Comparison of ENCODE assay signal across 13 cellular contexts in the genomic region with DNA sequence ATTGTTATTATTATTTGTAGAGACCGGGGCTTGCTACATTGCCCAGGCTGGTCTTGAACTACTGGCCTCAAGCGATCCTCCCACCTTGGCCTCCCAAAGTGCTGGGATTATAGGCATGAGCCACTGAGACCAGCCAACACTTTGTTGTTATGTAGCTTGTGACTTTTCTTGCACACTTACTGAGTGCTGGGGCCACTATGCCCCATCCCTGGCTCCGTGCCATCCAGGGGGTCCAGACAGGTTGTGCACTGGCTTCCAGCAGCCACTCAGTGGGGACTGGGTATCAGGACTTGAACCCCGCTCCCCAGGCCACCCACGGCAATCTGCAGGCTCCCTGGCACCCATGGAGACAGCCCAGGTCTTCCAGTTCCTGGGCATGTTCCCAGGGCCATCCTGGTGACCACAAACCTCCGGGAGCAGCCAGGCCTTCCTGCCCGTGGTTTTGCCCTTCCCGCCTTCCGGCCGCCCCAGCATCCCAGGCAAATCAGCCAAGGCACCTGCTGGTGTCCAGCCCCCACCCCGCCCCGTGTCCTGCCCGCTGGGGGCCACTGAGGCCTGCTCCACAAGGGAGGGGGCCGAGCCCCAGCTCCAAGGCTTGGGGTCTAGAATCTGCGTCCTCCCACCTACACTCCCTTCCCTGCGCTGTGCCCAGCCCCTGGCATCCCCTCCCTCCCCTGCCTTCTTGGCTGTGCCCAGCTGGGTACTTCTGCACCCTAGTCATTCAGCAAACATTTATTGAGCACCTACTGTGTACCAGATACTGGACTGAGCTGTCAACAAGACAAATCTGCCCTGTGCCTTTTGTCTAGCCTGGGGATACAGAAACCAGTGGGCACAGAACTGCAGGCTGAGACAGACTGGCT. TPM values are rescaled to one million over a fixed set of nuclear protein-coding genes. Genes with fewer than 3 reads are reported as not detected.
DNase-seq lines count a peak whose midpoint lies in the region; ATAC-seq, FAIRE-seq and TF ChIP-seq lines count a peak whose summit lies in the region.
"Had no signal": no experiment of that assay in that cellular context is flagged by ENCODE, and none has a peak within 500 bp of the region (broad histone marks: within the 10 kb centered on the region; RNA-seq: fewer than 3 reads in every experiment).

No MANE protein-coding gene starts in this region.

- H3K9me3 Mint-ChIP-seq in stimulated activated naive CD8-positive, alpha-beta T cell treated with anti-CD3 and anti-CD28 coated beads, Interleukin-15, amount 100 ng/mL, for 72 hours: no peaks in the 10 kb centered on the region
- H3K9me3 Mint-ChIP-seq: activated T-cell treated with anti-CD3 and anti-CD28 coated beads, Interleukin-2, amount 50 U/mL, for 72 hours; T-cell had no signal

- 4% methylated on average over 6 of the region's 16 CpGs for WGBS in HepG2 (ENCODE audit: low lambda C conversion rate)

- H3K9me3 ChIP-seq in SJCRH30 (replicated peaks): no peaks in the 10 kb centered on the region
- no peaks in the 10 kb centered on the region for H3K9me3 ChIP-seq in HepG2 (ENCODE audit: low read length)
- H3K9me3 ChIP-seq in ascending aorta: no peaks in the 10 kb centered on the region

- ATAC-seq in stimulated activated naive CD8-positive, alpha-beta T cell treated with anti-CD3 and anti-CD28 coated beads, Interleukin-15, amount 100 ng/mL, for 72 hours: no peak
- ATAC-seq in stimulated activated naive CD8-positive, alpha-beta T cell treated with anti-CD3 and anti-CD28 coated beads, Interleukin-15, Interleukin-2, amounts not matched to agents 100 U/mL and 50 U/mL, for 24 hours: no peak
- peak; percentile 45 for ATAC-seq in HepG2
- no peak for ATAC-seq in left cardiac atrium
- ATAC-seq in GM18867 (IDR thresholded peaks at IDR 0.05; ENCODE audit: unreplicated experiment): no peak

- peaks cover 86% of the 10 kb centered on the region for H3K27me3 Mint-ChIP-seq in stimulated activated naive CD8-positive, alpha-beta T cell treated with anti-CD3 and anti-CD28 coated beads, Interleukin-15, amount 100 ng/mL, for 72 hours

- H3K36me3 ChIP-seq in SJCRH30 (no peaks in the 10 kb centered on the region; the same call in 1 of the 2 replicates), HepG2 (replicated peaks in 1 of 2; ENCODE audit: control insufficient read depth in 1 of 2, insufficient read depth in 2 of 2, low read length in 2 of 2) (peaks cover 0 to 6% of the 10 kb centered on the region in 2 experiments; a peak in 1 of 5 replicates), ascending aorta (no peaks in the 10 kb centered on the region)

- TF ChIP-seq CTCF in HepG2 (CRISPR knock-in tag; IDR thresholded peaks at IDR 0.05) (no peak), ascending aorta (IDR thresholded peaks at IDR 0.05) (no peak)

- in situ Hi-C loops in HepG2 (cut with HindIII; ENCODE audit: extremely low pct_ligation_motif_present, low pct_unique_long_range_greater_than_20kb): no loop called here

- H3K27ac ChIP-seq in SJCRH30 (peak overlapping the region; percentile 81), HepG2 (ENCODE audit: extremely low read length, insufficient read depth, low read length) (peak overlapping the region; percentile 97), ascending aorta (no peak overlapping the region)
- H3K27ac ChIP-seq: parathyroid adenoma had no signal

- peak overlapping the region; percentile 26 to 54 for H3K4me3 Mint-ChIP-seq in stimulated activated naive CD8-positive, alpha-beta T cell treated with anti-CD3 and anti-CD28 coated beads, Interleukin-15, amount 100 ng/mL, for 72 hours

- no peak for DNase-seq in stimulated activated naive CD8-positive, alpha-beta T cell treated with anti-CD3 and anti-CD28 coated beads, Interleukin-15, amount 100 ng/mL, for 72 hours
- DNase-seq in stimulated activated naive CD8-positive, alpha-beta T cell treated with anti-CD3 and anti-CD28 coated beads, Interleukin-15, Interleukin-2, amounts not matched to agents 100 U/mL and 50 U/mL, for 24 hours: no peak
- DNase-seq in SJCRH30: peak; percentile 75 to 80
- DNase-seq in HepG2 (ENCODE audit: low spot score): peak; percentile 78
- no peak for DNase-seq in activated CD4-positive, CD25-positive, alpha-beta regulatory T cell treated with anti-CD3 and anti-CD28 coated beads, Interleukin-2, amount 50 U/mL, for 72 hours
- DNase-seq in ascending aorta (ENCODE audit: low spot score in 2 of 2): no peak
- no peak for DNase-seq in left cardiac atrium
- DNase-seq: DMS79, NCI-H1048, T-cell had no signal

- H2AFZ ChIP-seq in HepG2 (ENCODE audit: low read length): no peak overlapping the region

- H3K4me1 Mint-ChIP-seq in stimulated activated naive CD8-positive, alpha-beta T cell treated with anti-CD3 and anti-CD28 coated beads, Interleukin-15, amount 100 ng/mL, for 72 hours: peaks cover 15% of the 10 kb centered on the region

- peaks cover 30% of the 10 kb centered on the region for H3K79me2 ChIP-seq in HepG2 (ENCODE audit: insufficient read depth, low read length)
- H3K79me2 ChIP-seq: parathyroid adenoma had no signal

- H3K4me3 ChIP-seq in SJCRH30 (no peak overlapping the region), HepG2 (replicated peaks in 1 of 3; ENCODE audit: insufficient read depth in 1 of 3, low read depth in 2 of 3, low read length in 3 of 3) (peak overlapping the region in 1 of 3 experiments; percentile 85; a peak in 3 of 6 replicates), ascending aorta (no peak overlapping the region)

- no peak overlapping the region for H3K27ac Mint-ChIP-seq in stimulated activated naive CD8-positive, alpha-beta T cell treated with anti-CD3 and anti-CD28 coated beads, Interleukin-15, amount 100 ng/mL, for 72 hours
- H3K27ac Mint-ChIP-seq: activated T-cell treated with anti-CD3 and anti-CD28 coated beads, Interleukin-2, amount 50 U/mL, for 72 hours; T-cell had no signal

- H3K27me3 ChIP-seq in SJCRH30: no peaks in the 10 kb centered on the region
- H3K27me3 ChIP-seq in HepG2 (ENCODE audit: control insufficient read depth in 1 of 2, insufficient read depth in 2 of 2, low read length in 2 of 2): no peaks in the 10 kb centered on the region
- H3K27me3 ChIP-seq in ascending aorta: peaks cover 24% of the 10 kb centered on the region

- TF ChIP-seq RAD21 in HepG2 (CRISPR knock-in tag; IDR thresholded peaks at IDR 0.05): peak; percentile 18; the same call in 1 of the 2 replicates

- peak overlapping the region; percentile 73 for H3K4me2 ChIP-seq in HepG2 (ENCODE audit: low read depth, low read length)

- intact Hi-C loops in HepG2 (cut with micrococcal nuclease; ENCODE audit: unreplicated experiment) (no loop called here), ascending aorta (cut with DNase I) (no loop called here), left cardiac atrium (cut with DNase I) (no loop called here)

- H3K4me1 ChIP-seq in SJCRH30: peaks cover 26% of the 10 kb centered on the region
- H3K4me1 ChIP-seq in HepG2 (ENCODE audit: insufficient read depth, low read length): peaks cover 81% of the 10 kb centered on the region
- no peaks in the 10 kb centered on the region for H3K4me1 ChIP-seq in ascending aorta

- H4K20me1 ChIP-seq in HepG2 (ENCODE audit: insufficient read depth, low read length): peaks cover 14% of the 10 kb centered on the region; the same call in 1 of the 2 replicates

- CTCF ChIA-PET in HepG2 (lab: Yijun Ruan, JAX; ENCODE audit: low intra/inter-chr PET ratio, low total read pairs): no interaction called here

- H3K9ac ChIP-seq in HepG2 (ENCODE audit: insufficient read depth, low read depth, low read length): peak overlapping the region; percentile 67
- H3K9ac ChIP-seq: parathyroid adenoma had no signal

- no TSS peak for BruUV-seq in HepG2 (replicated peaks; lab: Mats Ljungman, UMichigan)

- TF ChIP-seq POLR2A in HepG2 (IDR thresholded peaks at IDR 0.05; ENCODE audit: insufficient read depth in 1 of 2, low read depth in 2 of 2, low read length in 2 of 2): no peak

- TF ChIP-seq EP300 in HepG2 (IDR thresholded peaks at IDR 0.05; ENCODE audit: low read depth in 2 of 2, low read length in 2 of 2) (peak in 1 of 2 experiments; percentile 17; a peak in 1 of 4 replicates), HepG2 (CRISPR knock-in tag; IDR thresholded peaks at IDR 0.05; ENCODE audit: borderline replicate concordance) (peak; percentile 12; the same call in 1 of the 2 replicates)

- POLR2A ChIA-PET in HepG2 (lab: Yijun Ruan, JAX): interaction anchor here (1.4 to 2.4 kb wide), 2 partner anchors 38 to 40 kb away, joined by 3 to 9 read pairs; no protein-coding TSS in a partner anchor

- FAIRE-seq in HepG2 (lab: Jason Lieb, UNC): no peak

RNA-seq across cellular contexts. Expression of gene SEMA6B, which starts 23.7 kb away (rescaled TPM):
- 108 and 116 TPM in 2 replicates for total RNA-seq in SJCRH30 (2014; rRNA removed; shearing (Covaris generic))
- total RNA-seq in HepG2 (2016; rRNA removed; fragmentation: Illumina TruSeq; extraction: Trizol): 37.0 and 67.1 TPM in 2 replicates
- 14.3 and 14.5 TPM in 2 replicates for total RNA-seq in HepG2 (2016; cell fraction: cytosol; rRNA removed; fragmentation: Illumina TruSeq; extraction: Trizol; ENCODE audit: low read depth)
- 29.9 and 68.6 TPM in 2 replicates for total RNA-seq in HepG2 (2016; cell fraction: insoluble cytoplasmic fraction; rRNA removed; fragmentation: Illumina TruSeq; extraction: Trizol)
- total RNA-seq in HepG2 (2016; cell fraction: membrane; rRNA removed; fragmentation: Illumina TruSeq; extraction: Trizol): 59.5 and 62.2 TPM in 2 replicates
- total RNA-seq in HepG2 (2016; cell fraction: nucleus; rRNA removed; fragmentation: Illumina TruSeq; extraction: Trizol): 51.6 and 59.6 TPM in 2 replicates
- polyA plus RNA-seq in HepG2 (2011; rRNA removed): 45.5 and 56.2 TPM in 2 replicates
- polyA plus RNA-seq in HepG2 (2011; cell fraction: cytosol; rRNA removed): 55.1 and 78.1 TPM in 2 replicates
- 60.7 and 73.5 TPM in 2 replicates for polyA plus RNA-seq in HepG2 (2011; cell fraction: nucleus; rRNA removed)
- polyA plus RNA-seq in HepG2 (2012): 31.8 and 42.2 TPM in 2 replicates
- polyA plus RNA-seq in HepG2 (2016; cell fraction: cytosol; fragmentation: Illumina TruSeq; extraction: Trizol; ENCODE audit: low read depth): 17.9 and 18.2 TPM in 2 replicates
- 55.9 and 71.2 TPM in 2 replicates for polyA plus RNA-seq in HepG2 (2016; cell fraction: insoluble cytoplasmic fraction; fragmentation: Illumina TruSeq; extraction: Trizol; ENCODE audit: low read depth)
- 62.0 and 68.4 TPM in 2 replicates for polyA plus RNA-seq in HepG2 (2016; cell fraction: membrane; fragmentation: Illumina TruSeq; extraction: Trizol; ENCODE audit: low read depth)
- polyA plus RNA-seq in HepG2 (2016; cell fraction: nucleus; fragmentation: Illumina TruSeq; extraction: Trizol; ENCODE audit: insufficient read depth, low read depth): 120 and 123 TPM in 2 replicates
- 0.23 and 250 TPM in 2 replicates for polyA minus RNA-seq in HepG2 (2011; rRNA and poly(A)+ RNA removed; ENCODE audit: low replicate concordance)
- polyA minus RNA-seq in HepG2 (2011; cell fraction: cytosol; rRNA and poly(A)+ RNA removed): 72.0 and 86.5 TPM in 2 replicates
- polyA minus RNA-seq in HepG2 (2011; cell fraction: nucleus; rRNA and poly(A)+ RNA removed): 23.2 and 24.5 TPM in 2 replicates
- total RNA-seq in ascending aorta: 80.6 TPM
- total RNA-seq in left cardiac atrium: 10 to 100 TPM; 15.0 to 24.8 TPM

RNA-seq across cellular contexts. Expression of gene LRG1, which starts 43.4 kb away (rescaled TPM):
- total RNA-seq in SJCRH30 (2014; rRNA removed; shearing (Covaris generic)): 0.15 and 0.38 TPM in 2 replicates
- total RNA-seq in HepG2 (2016; rRNA removed; fragmentation: Illumina TruSeq; extraction: Trizol) (7.1 and 12.0 TPM in 2 replicates), ascending aorta (3.3 TPM), left cardiac atrium (1 to 10 TPM in 1 of 2 donors, under 1 TPM in 1; 0.88 to 1.1 TPM)
- total RNA-seq in HepG2 (2016; cell fraction: cytosol; rRNA removed; fragmentation: Illumina TruSeq; extraction: Trizol; ENCODE audit: low read depth): 2.0 and 2.2 TPM in 2 replicates
- 5.8 and 13.0 TPM in 2 replicates for total RNA-seq in HepG2 (2016; cell fraction: insoluble cytoplasmic fraction; rRNA removed; fragmentation: Illumina TruSeq; extraction: Trizol)
- 4.2 and 4.7 TPM in 2 replicates for total RNA-seq in HepG2 (2016; cell fraction: membrane; rRNA removed; fragmentation: Illumina TruSeq; extraction: Trizol)
- 10.2 and 12.3 TPM in 2 replicates for total RNA-seq in HepG2 (2016; cell fraction: nucleus; rRNA removed; fragmentation: Illumina TruSeq; extraction: Trizol)
- polyA plus RNA-seq in HepG2 (2011; rRNA removed): 39.3 and 48.9 TPM in 2 replicates
- polyA plus RNA-seq in HepG2 (2011; cell fraction: cytosol; rRNA removed): 33.3 and 38.7 TPM in 2 replicates
- 12.1 and 16.5 TPM in 2 replicates for polyA plus RNA-seq in HepG2 (2011; cell fraction: nucleus; rRNA removed)
- 8.4 and 14.3 TPM in 2 replicates for polyA plus RNA-seq in HepG2 (2012)
- 2.4 and 2.6 TPM in 2 replicates for polyA plus RNA-seq in HepG2 (2016; cell fraction: cytosol; fragmentation: Illumina TruSeq; extraction: Trizol; ENCODE audit: low read depth)
- polyA plus RNA-seq in HepG2 (2016; cell fraction: insoluble cytoplasmic fraction; fragmentation: Illumina TruSeq; extraction: Trizol; ENCODE audit: low read depth): 6.6 and 8.6 TPM in 2 replicates
- 4.2 and 4.9 TPM in 2 replicates for polyA plus RNA-seq in HepG2 (2016; cell fraction: membrane; fragmentation: Illumina TruSeq; extraction: Trizol; ENCODE audit: low read depth)
- polyA plus RNA-seq in HepG2 (2016; cell fraction: nucleus; fragmentation: Illumina TruSeq; extraction: Trizol; ENCODE audit: insufficient read depth, low read depth): 20.0 and 22.9 TPM in 2 replicates
- 0.77 and 28.9 TPM in 2 replicates for polyA minus RNA-seq in HepG2 (2011; rRNA and poly(A)+ RNA removed; ENCODE audit: low replicate concordance)
- 12.1 and 23.5 TPM in 2 replicates for polyA minus RNA-seq in HepG2 (2011; cell fraction: cytosol; rRNA and poly(A)+ RNA removed)
- 3.2 and 5.6 TPM in 2 replicates for polyA minus RNA-seq in HepG2 (2011; cell fraction: nucleus; rRNA and poly(A)+ RNA removed)

RNA-seq across cellular contexts. Expression of gene PLIN5, which starts 48.2 kb away (rescaled TPM):
- 0.38 and 1.1 TPM in 2 replicates for total RNA-seq in SJCRH30 (2014; rRNA removed; shearing (Covaris generic))
- total RNA-seq in HepG2 (2016; rRNA removed; fragmentation: Illumina TruSeq; extraction: Trizol) (1.6 and 1.8 TPM in 2 replicates), ascending aorta (17.1 TPM), left cardiac atrium (10 to 100 TPM; 32.7 to 47.8 TPM)
- 0.35 and 0.40 TPM in 2 replicates for total RNA-seq in HepG2 (2016; cell fraction: cytosol; rRNA removed; fragmentation: Illumina TruSeq; extraction: Trizol; ENCODE audit: low read depth)
- total RNA-seq in HepG2 (2016; cell fraction: insoluble cytoplasmic fraction; rRNA removed; fragmentation: Illumina TruSeq; extraction: Trizol): 0.94 and 1.8 TPM in 2 replicates
- 0.65 TPM in 2 replicates for total RNA-seq in HepG2 (2016; cell fraction: membrane; rRNA removed; fragmentation: Illumina TruSeq; extraction: Trizol)
- 1.9 TPM in 2 replicates for total RNA-seq in HepG2 (2016; cell fraction: nucleus; rRNA removed; fragmentation: Illumina TruSeq; extraction: Trizol)
- 4.8 and 6.3 TPM in 2 replicates for polyA plus RNA-seq in HepG2 (2011; rRNA removed)
- polyA plus RNA-seq in HepG2 (2011; cell fraction: cytosol; rRNA removed): 1.6 and 1.9 TPM in 2 replicates
- polyA plus RNA-seq in HepG2 (2011; cell fraction: nucleus; rRNA removed): 31.7 and 40.6 TPM in 2 replicates
- polyA plus RNA-seq in HepG2 (2012): 1.9 and 2.0 TPM in 2 replicates
- 0.12 and 0.53 TPM in 2 replicates for polyA plus RNA-seq in HepG2 (2016; cell fraction: cytosol; fragmentation: Illumina TruSeq; extraction: Trizol; ENCODE audit: low read depth)
- 0.77 and 1.4 TPM in 2 replicates for polyA plus RNA-seq in HepG2 (2016; cell fraction: insoluble cytoplasmic fraction; fragmentation: Illumina TruSeq; extraction: Trizol; ENCODE audit: low read depth)
- polyA plus RNA-seq in HepG2 (2016; cell fraction: membrane; fragmentation: Illumina TruSeq; extraction: Trizol; ENCODE audit: low read depth): 0.11 and 0.52 TPM in 2 replicates
- 5.8 and 8.9 TPM in 2 replicates for polyA plus RNA-seq in HepG2 (2016; cell fraction: nucleus; fragmentation: Illumina TruSeq; extraction: Trizol; ENCODE audit: insufficient read depth, low read depth)
- polyA minus RNA-seq in HepG2 (2011; rRNA and poly(A)+ RNA removed; ENCODE audit: low replicate concordance): 0.47 and 3.5 TPM in 2 replicates
- 0.97 and 0.99 TPM in 2 replicates for polyA minus RNA-seq in HepG2 (2011; cell fraction: cytosol; rRNA and poly(A)+ RNA removed)
- 4.1 and 4.4 TPM in 2 replicates for polyA minus RNA-seq in HepG2 (2011; cell fraction: nucleus; rRNA and poly(A)+ RNA removed)

RNA-seq across cellular contexts. Expression of gene TNFAIP8L1, which starts 56.1 kb away (rescaled TPM):
- 8.5 and 8.8 TPM in 2 replicates for total RNA-seq in SJCRH30 (2014; rRNA removed; shearing (Covaris generic))
- total RNA-seq in HepG2 (2016; rRNA removed; fragmentation: Illumina TruSeq; extraction: Trizol): 18.9 and 21.4 TPM in 2 replicates
- 5.7 and 6.2 TPM in 2 replicates for total RNA-seq in HepG2 (2016; cell fraction: cytosol; rRNA removed; fragmentation: Illumina TruSeq; extraction: Trizol; ENCODE audit: low read depth)
- total RNA-seq in HepG2 (2016; cell fraction: insoluble cytoplasmic fraction; rRNA removed; fragmentation: Illumina TruSeq; extraction: Trizol): 15.8 and 20.8 TPM in 2 replicates
- 17.1 and 17.6 TPM in 2 replicates for total RNA-seq in HepG2 (2016; cell fraction: membrane; rRNA removed; fragmentation: Illumina TruSeq; extraction: Trizol)
- total RNA-seq in HepG2 (2016; cell fraction: nucleus; rRNA removed; fragmentation: Illumina TruSeq; extraction: Trizol): 9.7 and 12.6 TPM in 2 replicates
- polyA plus RNA-seq in HepG2 (2011; rRNA removed): 13.4 and 14.2 TPM in 2 replicates
- polyA plus RNA-seq in HepG2 (2011; cell fraction: cytosol; rRNA removed): 16.1 and 16.8 TPM in 2 replicates
- polyA plus RNA-seq in HepG2 (2011; cell fraction: nucleus; rRNA removed): 7.6 and 8.4 TPM in 2 replicates
- 11.6 and 15.1 TPM in 2 replicates for polyA plus RNA-seq in HepG2 (2012)
- polyA plus RNA-seq in HepG2 (2016; cell fraction: cytosol; fragmentation: Illumina TruSeq; extraction: Trizol; ENCODE audit: low read depth): 5.3 and 5.7 TPM in 2 replicates
- 20.0 and 23.7 TPM in 2 replicates for polyA plus RNA-seq in HepG2 (2016; cell fraction: insoluble cytoplasmic fraction; fragmentation: Illumina TruSeq; extraction: Trizol; ENCODE audit: low read depth)
- polyA plus RNA-seq in HepG2 (2016; cell fraction: membrane; fragmentation: Illumina TruSeq; extraction: Trizol; ENCODE audit: low read depth): 13.6 and 14.4 TPM in 2 replicates
- 15.4 and 17.2 TPM in 2 replicates for polyA plus RNA-seq in HepG2 (2016; cell fraction: nucleus; fragmentation: Illumina TruSeq; extraction: Trizol; ENCODE audit: insufficient read depth, low read depth)
- 2.7 and 20.5 TPM in 2 replicates for polyA minus RNA-seq in HepG2 (2011; rRNA and poly(A)+ RNA removed; ENCODE audit: low replicate concordance)
- 10.1 and 10.4 TPM in 2 replicates for polyA minus RNA-seq in HepG2 (2011; cell fraction: cytosol; rRNA and poly(A)+ RNA removed)
- polyA minus RNA-seq in HepG2 (2011; cell fraction: nucleus; rRNA and poly(A)+ RNA removed): 8.8 and 9.0 TPM in 2 replicates
- 0.64 TPM for total RNA-seq in ascending aorta
- 1 to 10 TPM; 3.4 to 6.7 TPM for total RNA-seq in left cardiac atrium

Comparison
In these comparisons a context has a peak if more than half of its experiments do, and no peak if none do; other contexts are left out.
1. DNase-seq: peak in SJCRH30 (2 of 2) and HepG2 (single experiment); none in stimulated activated naive CD8-positive, alpha-beta T cell treated with anti-CD3 and anti-CD28 coated beads, Interleukin-15, amount 100 ng/mL, for 72 hours (0 of 2), stimulated activated naive CD8-positive, alpha-beta T cell treated with anti-CD3 and anti-CD28 coated beads, Interleukin-15, Interleukin-2, amounts not matched to agents 100 U/mL and 50 U/mL, for 24 hours (single experiment), activated CD4-positive, CD25-positive, alpha-beta regulatory T cell treated with anti-CD3 and anti-CD28 coated beads, Interleukin-2, amount 50 U/mL, for 72 hours (single experiment), ascending aorta (0 of 2) and left cardiac atrium (single experiment).
2. H3K27ac ChIP-seq: peak in SJCRH30 (single experiment) and HepG2 (single experiment); none in ascending aorta (0 of 2).